ENCODE assay signal across 10 cellular contexts in genomic region chr16:85202631-85203461, GRCh38.
DNase-seq lines count a peak whose midpoint lies in the region; ATAC-seq and TF ChIP-seq lines count a peak whose summit lies in the region.
"Had no signal": no experiment of that assay in that cellular context is flagged by ENCODE, and none has a peak within 500 bp of the region (broad histone marks: within the 10 kb centered on the region; RNA-seq: fewer than 3 reads in every experiment).

No MANE protein-coding gene starts in this region.

- peak overlapping the region; percentile 57 to 88 for H3K27ac ChIP-seq in breast epithelium
- H3K27ac ChIP-seq in mammary epithelial cell (ENCODE audit: insufficient read depth, low read depth, low read length) = no peak overlapping the region
- H3K27ac ChIP-seq: C4-2B had no signal

- H3K27me3 Mint-ChIP-seq in nephron (ENCODE audit: low read depth) = no peaks in the 10 kb centered on the region
- H3K27me3 Mint-ChIP-seq in stimulated activated memory B cell treated with anti-CD40 and anti-IgM and Interleukin-4, amounts not matched to agents 10 μg/mL and 1 μg/mL and 100 μg/mL, for 72 hours = peaks cover 25% of the 10 kb centered on the region

- H4K20me1 ChIP-seq in mammary epithelial cell (ENCODE audit: insufficient read depth, low read length) = no peaks in the 10 kb centered on the region

- H3K27me3 ChIP-seq in breast epithelium = no peaks in the 10 kb centered on the region
- no peaks in the 10 kb centered on the region for H3K27me3 ChIP-seq in mammary epithelial cell (ENCODE audit: insufficient read depth, low read length)

- no peak overlapping the region for H2AFZ ChIP-seq in mammary epithelial cell (ENCODE audit: low read depth, low read length)

- no peak for TF ChIP-seq POLR2A in breast epithelium (IDR thresholded peaks at IDR 0.05)

- peaks cover 73% of the 10 kb centered on the region for H3K4me1 Mint-ChIP-seq in nephron
- no peaks in the 10 kb centered on the region for H3K4me1 Mint-ChIP-seq in stimulated activated memory B cell treated with anti-CD40 and anti-IgM and Interleukin-4, amounts not matched to agents 10 μg/mL and 1 μg/mL and 100 μg/mL, for 72 hours

- H3K4me3 ChIP-seq in breast epithelium (no peak overlapping the region), mammary epithelial cell (replicated peaks in 1 of 3; ENCODE audit: insufficient read depth in 1 of 3, low read depth in 2 of 3, low read length in 3 of 3) (no peak overlapping the region), fibroblast of the aortic adventitia (ENCODE audit: low read depth, low read length) (no peak overlapping the region)

- dilution Hi-C loops in mammary epithelial cell (cut with HindIII; ENCODE audit: low sequenced_read_pairs) = no loop called here

- no peak overlapping the region for H3K9ac ChIP-seq in mammary epithelial cell (ENCODE audit: insufficient read depth, low read length)

- DNase-seq in breast epithelium (ENCODE audit: low spot score in 2 of 2) (peak in 1 of 2 donors; percentile 52), mammary epithelial cell (no peak), fibroblast of the aortic adventitia (ENCODE audit: low read depth) (peak; percentile 94), NCI-H526 treated with DMSO at 0.1 percent for 48 hours (lab: John Stamatoyannopoulos, UW) (no peak)
- DNase-seq: stimulated activated CD4-positive, alpha-beta T cell treated with anti-CD3 and anti-CD28 coated beads, Interleukin-4, amount 100 ng/mL, for 24 hours had no signal

- H3K4me1 ChIP-seq in breast epithelium = peaks cover 13 to 20% of the 10 kb centered on the region in 2 donors
- peaks cover 6% of the 10 kb centered on the region for H3K4me1 ChIP-seq in mammary epithelial cell (ENCODE audit: insufficient read depth, low read length)

- no TSS peak for BruUV-seq in mammary epithelial cell (replicated peaks; lab: Mats Ljungman, UMichigan)

- in situ Hi-C loops in mammary epithelial cell (cut with MboI; ENCODE audit: low sequenced_read_pairs in 2 of 2) = no loop called here

- ATAC-seq in GM18520 (IDR thresholded peaks at IDR 0.05; ENCODE audit: unreplicated experiment) = no peak
- ATAC-seq in stimulated activated memory B cell treated with anti-CD40 and anti-IgM and Interleukin-4, amounts not matched to agents 10 μg/mL and 1 μg/mL and 100 μg/mL, for 72 hours = no peak
- no peak for ATAC-seq in HG03460 (IDR thresholded peaks at IDR 0.05; ENCODE audit: unreplicated experiment)

- no peaks in the 10 kb centered on the region for H3K9me3 Mint-ChIP-seq in nephron
- no peaks in the 10 kb centered on the region for H3K9me3 Mint-ChIP-seq in stimulated activated memory B cell treated with anti-CD40 and anti-IgM and Interleukin-4, amounts not matched to agents 10 μg/mL and 1 μg/mL and 100 μg/mL, for 72 hours

- 68% methylated on average over 11 of the region's 21 CpGs for WGBS in mammary epithelial cell (ENCODE audit: low coverage, missing lambda C conversion rate)

- H3K4me3 Mint-ChIP-seq in nephron = no peak overlapping the region
- H3K4me3 Mint-ChIP-seq in stimulated activated memory B cell treated with anti-CD40 and anti-IgM and Interleukin-4, amounts not matched to agents 10 μg/mL and 1 μg/mL and 100 μg/mL, for 72 hours = no peak overlapping the region

- CTCF ChIA-PET in mammary epithelial cell (lab: Charles Lee; ENCODE audit: low non-redundant PET) = no interaction called here

- H3K36me3 Mint-ChIP-seq in nephron (ENCODE audit: low read depth) = no peaks in the 10 kb centered on the region
- no peaks in the 10 kb centered on the region for H3K36me3 Mint-ChIP-seq in stimulated activated memory B cell treated with anti-CD40 and anti-IgM and Interleukin-4, amounts not matched to agents 10 μg/mL and 1 μg/mL and 100 μg/mL, for 72 hours

- intact Hi-C loops in breast epithelium (cut with DNase I; ENCODE audit: low total_unique reads) (no loop called here), mammary epithelial cell (cut with micrococcal nuclease) (no loop called here)

- TF ChIP-seq CTCF in breast epithelium (IDR thresholded peaks at IDR 0.05) = no peak
- TF ChIP-seq CTCF in mammary epithelial cell (conservative IDR thresholded peaks at IDR 0.05 in 1 of 2, IDR thresholded peaks at IDR 0.05 in 1 of 2; ENCODE audit: extremely low read depth in 1 of 2, insufficient read depth in 1 of 2, low read depth in 1 of 2, low read length in 2 of 2) = no peak
- no peak for TF ChIP-seq CTCF in fibroblast of the aortic adventitia (IDR thresholded peaks at IDR 0.05; ENCODE audit: insufficient read depth, low read length)
- no peak for TF ChIP-seq CTCF in nephron (IDR thresholded peaks at IDR 0.05; ENCODE audit: unreplicated experiment in 3 of 3)

- H3K9me3 ChIP-seq in breast epithelium (no peaks in the 10 kb centered on the region), mammary epithelial cell (replicated peaks; ENCODE audit: insufficient read depth, low read length) (no peaks in the 10 kb centered on the region)

- peak overlapping the region; percentile 91 to 98 (median 93) for H3K27ac Mint-ChIP-seq in nephron
- H3K27ac Mint-ChIP-seq in stimulated activated memory B cell treated with anti-CD40 and anti-IgM and Interleukin-4, amounts not matched to agents 10 μg/mL and 1 μg/mL and 100 μg/mL, for 72 hours = no peak overlapping the region

- no peaks in the 10 kb centered on the region for H3K79me2 ChIP-seq in mammary epithelial cell (ENCODE audit: insufficient read depth, low read length)

- H3K36me3 ChIP-seq in breast epithelium (no peaks in the 10 kb centered on the region), mammary epithelial cell (ENCODE audit: insufficient read depth, low read length) (no peaks in the 10 kb centered on the region)

- no peak overlapping the region for H3K4me2 ChIP-seq in mammary epithelial cell (ENCODE audit: insufficient read depth, low read depth, low read length)
